12 cellular contexts compared by ENCODE assay signal in the genomic region with DNA sequence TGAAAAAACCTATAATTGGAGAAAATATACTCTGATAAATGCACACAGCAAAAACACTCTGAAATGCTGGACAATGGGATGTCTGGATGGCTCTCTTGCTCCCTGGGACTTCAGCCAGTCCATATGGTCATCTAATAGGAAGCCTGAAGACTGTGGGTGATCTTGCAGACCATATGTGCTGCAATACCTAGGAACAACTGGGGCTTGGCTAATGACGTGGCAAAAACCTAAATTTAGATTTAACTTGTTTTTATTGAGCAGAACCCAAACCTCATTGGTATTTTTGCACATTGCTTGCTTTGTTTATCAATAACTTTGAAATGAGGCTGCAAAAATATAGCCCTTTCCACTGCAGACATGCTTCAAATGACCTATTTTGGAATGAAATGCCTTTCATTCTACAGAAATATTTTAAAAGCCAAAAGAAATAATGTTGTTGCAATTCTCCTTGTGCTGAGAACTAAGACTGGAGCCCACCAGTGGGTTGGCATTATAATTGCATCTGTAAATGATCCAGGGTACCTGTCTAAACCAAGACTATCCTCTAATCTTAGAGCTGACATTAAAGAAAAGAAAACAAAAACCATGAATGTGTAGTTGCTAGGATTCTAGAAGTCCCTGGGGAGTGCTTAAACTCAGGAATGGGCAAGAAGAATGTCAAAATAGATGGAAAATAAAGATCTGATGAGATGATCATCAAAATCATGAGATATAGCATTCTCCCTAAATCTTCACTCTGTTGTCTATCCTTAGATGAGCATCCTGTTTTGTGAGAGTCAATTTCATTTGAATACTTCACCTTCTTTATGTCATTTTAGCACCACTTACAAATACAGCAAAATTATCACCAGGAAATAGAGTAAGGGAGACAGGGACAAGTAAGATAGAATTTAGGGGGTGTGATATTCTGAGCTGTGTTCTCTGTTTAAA.
"Had no signal": no experiment of that assay in that cellular context is flagged by ENCODE, and none has a peak within 500 bp of the region (broad histone marks: within the 10 kb centered on the region; RNA-seq: fewer than 3 reads in every experiment).

No MANE protein-coding gene starts in this region.

- H3K9me3 Mint-ChIP-seq: nephron progenitor cell had no signal

- H3K9me3 ChIP-seq: breast epithelium, gastroesophageal sphincter, suprapubic skin, upper lobe of left lung had no signal

- H3K27ac ChIP-seq: breast epithelium, gastroesophageal sphincter, suprapubic skin, upper lobe of left lung had no signal

- H3K36me3 ChIP-seq: breast epithelium, gastroesophageal sphincter, suprapubic skin, upper lobe of left lung had no signal

- H3K27ac Mint-ChIP-seq: nephron progenitor cell had no signal

- H3K4me3 ChIP-seq: breast epithelium, gastroesophageal sphincter, suprapubic skin, upper lobe of left lung had no signal

- H3K27me3 ChIP-seq: breast epithelium, gastroesophageal sphincter, suprapubic skin, upper lobe of left lung had no signal

- DNase-seq: activated CD4-positive, alpha-beta T cell treated with anti-CD3 and anti-CD28 coated beads, Interleukin-2, amount 50 U/mL, for 1 hour; activated naive CD4-positive, alpha-beta T cell treated with anti-CD3 and anti-CD28 coated beads, Interleukin-2, amount 50 U/mL, for 16 hours; hippocampal formation; left ventricle myocardium superior; mesenchymal stem cell; nephron progenitor cell; stimulated activated CD4-positive, alpha-beta T cell treated with anti-CD3 and anti-CD28 coated beads, Interleukin-2, amount 100 ng/mL, for 48 hours; stimulated activated naive CD4-positive, alpha-beta T cell treated with Interleukin-2 at 50 U/mL for 16 hours; upper lobe of left lung had no signal

- H3K4me3 Mint-ChIP-seq: nephron progenitor cell had no signal

- H3K4me1 ChIP-seq: breast epithelium, gastroesophageal sphincter, suprapubic skin, upper lobe of left lung had no signal
